In genomic region chr7:66493235-66494181, GRCh38 we compare ENCODE assay signal across 8 cellular contexts.
DNase-seq lines count a peak whose midpoint lies in the region; ATAC-seq, FAIRE-seq and TF ChIP-seq lines count a peak whose summit lies in the region.

No MANE protein-coding gene starts in this region.

- peak; percentile 79 for TF ChIP-seq POLR2A in GM12892 (IDR thresholded peaks at IDR 0.05; ENCODE audit: low read depth, low read length)
- peak; percentile 96 to 97 for TF ChIP-seq POLR2A in uterus (IDR thresholded peaks at IDR 0.05)

- DNase-seq in GM12892 (ENCODE audit: insufficient read length) (peak; percentile 96), NCI-H146 (lab: John Stamatoyannopoulos, UW) (peak; percentile 98), T-helper 1 cell (peak; percentile 94 to 98 (median 94)), amygdala (lab: John Stamatoyannopoulos, UW) (peak; percentile 91 to 99 (median 96)), left ventricle myocardium superior (peak; percentile 99), psoas muscle (peak; percentile 98 to 99), uterus (peak; percentile 97 to 98)

- intact Hi-C loops in left ventricle myocardium superior (cut with micrococcal nuclease) (no loop called here), psoas muscle (cut with DNase I) (no loop called here), uterus (cut with DNase I; ENCODE audit: low total_unique reads) (no loop called here)

- no peaks in the 10 kb centered on the region for H3K9me3 ChIP-seq in psoas muscle
- H3K9me3 ChIP-seq in uterus = no peaks in the 10 kb centered on the region

- no peaks in the 10 kb centered on the region for H3K4me1 ChIP-seq in psoas muscle
- H3K4me1 ChIP-seq in uterus = peaks cover 0 to 7% of the 10 kb centered on the region in 2 donors

- H3K36me3 ChIP-seq in psoas muscle (ENCODE audit: insufficient read depth in 1 of 2, low read depth in 1 of 2) = peaks cover 0 to 21% of the 10 kb centered on the region in 2 donors
- H3K36me3 ChIP-seq in uterus = no peaks in the 10 kb centered on the region

- TF ChIP-seq CTCF in psoas muscle (IDR thresholded peaks at IDR 0.05) (peak; percentile 34), uterus (IDR thresholded peaks at IDR 0.05) (peak; percentile 15 to 49 (median 34))

- ATAC-seq in HG02852 (IDR thresholded peaks at IDR 0.05; ENCODE audit: unreplicated experiment) (peak; percentile 98), left ventricle myocardium superior (peak; percentile 98), psoas muscle (peak; percentile 97 to 98 (median 98))

- peak overlapping the region; percentile 65 for H3K4me3 ChIP-seq in psoas muscle
- peak overlapping the region; percentile 76 to 86 for H3K4me3 ChIP-seq in uterus

- WGBS in psoas muscle, 3 donors = 0% methylated on average over 68 of the region's 68 CpGs

- FAIRE-seq in GM12892 (lab: Jason Lieb, UNC) = peak; percentile 83

- H3K27me3 ChIP-seq in psoas muscle (ENCODE audit: insufficient read depth in 3 of 3, low read length in 2 of 3) (no peaks in the 10 kb centered on the region), uterus (no peaks in the 10 kb centered on the region)

- peak overlapping the region; percentile 93 for H3K27ac ChIP-seq in psoas muscle
- peak overlapping the region; percentile 84 to 95 for H3K27ac ChIP-seq in uterus

Comparison
In these comparisons a context has a peak if more than half of its experiments do, and no peak if none do; other contexts are left out.
1. Peak in every context shown above with its lines: DNase-seq, ATAC-seq, H3K4me3 ChIP-seq and H3K27ac ChIP-seq.